Comparison of ENCODE assay signal across 1 cellular context in genomic region chr6:37287519-37288157, GRCh38.
TF ChIP-seq lines count a peak whose summit lies in the region.

No MANE protein-coding gene starts in this region.

TF ChIP-seq in HepG2, 621 proteins besides CTCF, POLR2A, EP300 and RAD21:
- TF ChIP-seq ZNF33B (CRISPR knock-in tag; IDR thresholded peaks at IDR 0.05) (no peak), FOXJ3 (CRISPR knock-in tag; IDR thresholded peaks at IDR 0.05; ENCODE audit: borderline replicate concordance) (no peak), NKX3-1 (CRISPR knock-in tag; IDR thresholded peaks at IDR 0.05) (no peak), E2F1 (CRISPR knock-in tag; IDR thresholded peaks at IDR 0.05) (no peak), ZNF746 (CRISPR knock-in tag; IDR thresholded peaks at IDR 0.05) (no peak), MAF1 (CRISPR knock-in tag; IDR thresholded peaks at IDR 0.05; ENCODE audit: borderline replicate concordance) (no peak), GFI1 (CRISPR knock-in tag; IDR thresholded peaks at IDR 0.05; ENCODE audit: borderline replicate concordance) (no peak), CENPT (CRISPR knock-in tag; IDR thresholded peaks at IDR 0.05; ENCODE audit: low read depth) (no peak), ZBTB21 (CRISPR knock-in tag; IDR thresholded peaks at IDR 0.05) (no peak), ATF7 (IDR thresholded peaks at IDR 0.05) (no peak), ATF7 (CRISPR knock-in tag; IDR thresholded peaks at IDR 0.05) (no peak), ZNF512 (CRISPR knock-in tag; IDR thresholded peaks at IDR 0.05) (no peak), MXD4 (CRISPR knock-in tag; IDR thresholded peaks at IDR 0.05) (no peak), ZHX1 (CRISPR knock-in tag; IDR thresholded peaks at IDR 0.05; ENCODE audit: low read depth) (no peak), ZNF740 (CRISPR knock-in tag; IDR thresholded peaks at IDR 0.05) (no peak), IRF2 (CRISPR knock-in tag; IDR thresholded peaks at IDR 0.05) (no peak), ZNF550 (CRISPR knock-in tag; IDR thresholded peaks at IDR 0.05; ENCODE audit: borderline replicate concordance) (no peak), NFE2L2 (IDR thresholded peaks at IDR 0.05; ENCODE audit: low read length) (no peak), CHCHD3 (CRISPR knock-in tag; IDR thresholded peaks at IDR 0.05) (no peak), ZNF282 (IDR thresholded peaks at IDR 0.05; ENCODE audit: partially characterized antibody) (no peak)
TF ChIP-seq in HepG2: peak in this region for 0.
